17 cellular contexts compared by ENCODE assay signal in the genomic region with DNA sequence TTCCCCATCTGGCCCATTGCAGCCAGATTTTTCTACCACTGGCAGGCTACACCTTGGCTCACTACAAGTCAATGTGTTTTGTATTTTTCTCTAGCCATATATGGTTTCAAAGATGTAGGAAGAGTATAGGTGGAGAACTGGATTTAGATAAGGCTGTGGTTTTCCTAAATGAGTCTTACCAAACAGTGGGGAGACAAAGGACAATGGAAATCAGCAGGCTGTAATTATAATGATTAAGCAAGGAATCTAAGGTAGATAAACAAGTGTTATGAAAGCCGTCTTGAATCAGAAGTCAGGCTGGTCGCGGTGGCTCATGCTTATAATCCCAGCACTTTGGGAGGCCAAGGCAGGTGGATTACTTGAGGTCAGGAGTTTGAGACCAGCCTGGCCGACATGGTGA. TPM values are rescaled to one million over a fixed set of nuclear protein-coding genes. Genes with fewer than 3 reads are reported as not detected.
DNase-seq lines count a peak whose midpoint lies in the region; TF ChIP-seq lines count a peak whose summit lies in the region.
"Had no signal": no experiment of that assay in that cellular context is flagged by ENCODE, and none has a peak within 500 bp of the region (broad histone marks: within the 10 kb centered on the region; RNA-seq: fewer than 3 reads in every experiment).

No MANE protein-coding gene starts in this region.

- no peak overlapping the region for H3K14ac ChIP-seq in neuronal stem cell (ENCODE audit: low read length)

- no peaks in the 10 kb centered on the region for H3K79me1 ChIP-seq in neuronal stem cell (ENCODE audit: low read depth, low read length)

- no peak overlapping the region for H2AK5ac ChIP-seq in neuronal stem cell (ENCODE audit: low read depth, low read length)

- H3K4me2 ChIP-seq in OCI-LY3 (ENCODE audit: low read length) (peak overlapping the region; percentile 82), neuronal stem cell (ENCODE audit: insufficient read depth, low read length, poor library complexity, severe bottlenecking) (no peak overlapping the region)
- H3K4me2 ChIP-seq: A549, BLaER1, KMS-11 had no signal

- no peak overlapping the region for H2BK15ac ChIP-seq in neuronal stem cell (ENCODE audit: low read length)

- no peak overlapping the region for H3K18ac ChIP-seq in neuronal stem cell (ENCODE audit: low read length)

- H2BK120ac ChIP-seq in neuronal stem cell (ENCODE audit: low read depth, low read length): peak overlapping the region; percentile 68

- H3K9ac ChIP-seq in OCI-LY3 (ENCODE audit: low read length) (peak overlapping the region; percentile 81), endodermal cell (ENCODE audit: extremely low read depth, low read length, poor library complexity, severe bottlenecking) (peak overlapping the region; percentile 16), neuronal stem cell (ENCODE audit: low read depth, low read length, poor library complexity) (no peak overlapping the region)
- H3K9ac ChIP-seq: BLaER1, KMS-11 had no signal

- no peak overlapping the region for H2BK5ac ChIP-seq in neuronal stem cell (ENCODE audit: low read length)

- H3K23ac ChIP-seq in neuronal stem cell (ENCODE audit: low read depth, low read length, poor library complexity): no peak overlapping the region

- H3K36me3 ChIP-seq in HEK293 (ENCODE audit: control insufficient read depth in 2 of 2, insufficient read depth in 1 of 2, low read length in 2 of 2): no peaks in the 10 kb centered on the region
- peaks cover 3% of the 10 kb centered on the region for H3K36me3 ChIP-seq in OCI-LY3 (replicated peaks; ENCODE audit: low read depth, low read length)
- no peaks in the 10 kb centered on the region for H3K36me3 ChIP-seq in endodermal cell (ENCODE audit: control insufficient read depth, insufficient read depth, low read length)
- H3K36me3 ChIP-seq in neuronal stem cell (replicated peaks in 1 of 2; ENCODE audit: control insufficient read depth in 2 of 2, insufficient read depth in 2 of 2, low read length in 2 of 2): no peaks in the 10 kb centered on the region
- no peaks in the 10 kb centered on the region for H3K36me3 ChIP-seq in MG63
- H3K36me3 ChIP-seq: BLaER1 had no signal

- no peak overlapping the region for H3K4ac ChIP-seq in neuronal stem cell (ENCODE audit: low read length)

- H4K8ac ChIP-seq in neuronal stem cell (ENCODE audit: low read depth, low read length): no peak overlapping the region

- WGBS in endodermal cell (ENCODE audit: insufficient coverage in 1 of 2, insufficient read length in 1 of 2), 2 experiments: 35 to 43% methylated on average over 3 to 4 of the region's 4 CpGs
- no CpG with 5 or more reads among the region's 4 CpGs for WGBS in neuronal stem cell (ENCODE audit: extremely low coverage in 2 of 2, insufficient read length in 2 of 2, insufficient replicate concordance in 1 of 2), 2 donors

- H2AFZ ChIP-seq in OCI-LY3 (ENCODE audit: low read depth, low read length) (peak overlapping the region; percentile 87), neuronal stem cell (ENCODE audit: low read length) (no peak overlapping the region)

- no peak overlapping the region for H4K91ac ChIP-seq in neuronal stem cell (ENCODE audit: low read depth, low read length, poor library complexity)

- CTCF ChIA-PET in HEK293 (lab: Yijun Ruan, JAX): interaction anchor here (1.0 to 1.5 kb wide), 4 partner anchors 49 to 212 kb away, joined by 4 to 10 read pairs (median 4); no protein-coding TSS in a partner anchor

- TF ChIP-seq CTCF in HEK293 (tag by site-specific recombination; IDR thresholded peaks at IDR 0.05) (no peak), OCI-LY3 (IDR thresholded peaks at IDR 0.05; ENCODE audit: low read depth, low read length) (no peak), endodermal cell (conservative IDR thresholded peaks at IDR 0.05) (no peak)

- no peaks in the 10 kb centered on the region for H3K9me3 ChIP-seq in HEK293 (ENCODE audit: control insufficient read depth, insufficient read depth, low read depth, low read length)
- H3K9me3 ChIP-seq in OCI-LY3 (ENCODE audit: insufficient read depth, low read length): no peaks in the 10 kb centered on the region
- H3K9me3 ChIP-seq in endodermal cell (ENCODE audit: control insufficient read depth, low read length): peaks cover 6% of the 10 kb centered on the region
- no peaks in the 10 kb centered on the region for H3K9me3 ChIP-seq in neuronal stem cell (replicated peaks in 1 of 2; ENCODE audit: control insufficient read depth in 2 of 2, insufficient read depth in 1 of 2, low read depth in 1 of 2, low read length in 2 of 2)
- H3K9me3 ChIP-seq in MG63: no peaks in the 10 kb centered on the region
- H3K9me3 ChIP-seq: A549, BLaER1 had no signal

- POLR2A ChIA-PET in HEK293 (lab: Yijun Ruan, JAX): no interaction called here

- no peak for DNase-seq in endodermal cell
- DNase-seq in neuronal stem cell (ENCODE audit: low spot score): no peak
- no peak for DNase-seq in AG08395 (ENCODE audit: low spot score)
- DNase-seq in MG63: no peak
- no peak for DNase-seq in DMS53 (lab: John Stamatoyannopoulos, UW)
- DNase-seq in NCI-H748 treated with DMSO at 0.1 percent for 48 hours (lab: John Stamatoyannopoulos, UW): no peak
- DNase-seq: CD4-positive, alpha-beta memory T cell; DMS 273 treated with DMSO at 0.1 percent for 48 hours; H9 had no signal

- no peak overlapping the region for H2BK12ac ChIP-seq in neuronal stem cell (ENCODE audit: low read length)

- H3K27ac Mint-ChIP-seq in endodermal cell: peak overlapping the region; percentile 80
- H3K27ac Mint-ChIP-seq: CD14-positive monocyte; CD4-positive, alpha-beta memory T cell; H9 had no signal

- H3K4me3 Mint-ChIP-seq in endodermal cell: no peak overlapping the region
- H3K4me3 Mint-ChIP-seq: CD14-positive monocyte; CD4-positive, alpha-beta memory T cell; H9 had no signal

- H3K4me3 ChIP-seq in HEK293 (ENCODE audit: low read depth, low read length) (no peak overlapping the region), OCI-LY3 (ENCODE audit: low read length) (peak overlapping the region; percentile 87), endodermal cell (ENCODE audit: low read length) (no peak overlapping the region), neuronal stem cell (ENCODE audit: low read length in 2 of 2) (no peak overlapping the region), MG63 (no peak overlapping the region)
- H3K4me3 ChIP-seq: A549, BLaER1 had no signal

- H3K27me3 Mint-ChIP-seq in endodermal cell (ENCODE audit: insufficient read depth): no peaks in the 10 kb centered on the region

- H3K79me2 ChIP-seq in OCI-LY3 (ENCODE audit: low read length): peaks cover 6% of the 10 kb centered on the region; the same call in 1 of the 2 replicates

- H3K27ac ChIP-seq in HEK293 (ENCODE audit: extremely low read depth, low read depth, low read length) (no peak overlapping the region), OCI-LY3 (ENCODE audit: low read length) (peak overlapping the region; percentile 67), endodermal cell (ENCODE audit: low read depth, low read length) (no peak overlapping the region), neuronal stem cell (replicated peaks; ENCODE audit: low read length) (peak overlapping the region; percentile 77)
- H3K27ac ChIP-seq: A549, BLaER1, KMS-11 had no signal

- H3K4me1 Mint-ChIP-seq in endodermal cell: peaks cover 29% of the 10 kb centered on the region
- H3K4me1 Mint-ChIP-seq: CD14-positive monocyte; CD4-positive, alpha-beta memory T cell had no signal

- H3K27me3 ChIP-seq in OCI-LY3 (ENCODE audit: low read depth, low read length) (peaks cover 4% of the 10 kb centered on the region; the same call in 1 of the 2 replicates), endodermal cell (ENCODE audit: control insufficient read depth, insufficient read depth, low read length, poor library complexity, severe bottlenecking) (no peaks in the 10 kb centered on the region), neuronal stem cell (ENCODE audit: control insufficient read depth in 3 of 3, insufficient read depth in 3 of 3, low read depth in 1 of 3, low read length in 3 of 3) (peaks cover 0 to 14% (median 0%) of the 10 kb centered on the region in 3 experiments), MG63 (peaks cover 69% of the 10 kb centered on the region)
- H3K27me3 ChIP-seq: BLaER1 had no signal

- H3K4me1 ChIP-seq in HEK293 (ENCODE audit: control insufficient read depth, insufficient read depth, low read length) (peaks cover under 1% of the 10 kb centered on the region; the same call in 1 of the 2 replicates), OCI-LY3 (ENCODE audit: low read length) (peaks cover 15% of the 10 kb centered on the region), endodermal cell (ENCODE audit: control insufficient read depth, insufficient read depth, low read length) (peaks cover 23% of the 10 kb centered on the region), neuronal stem cell (ENCODE audit: control insufficient read depth in 2 of 2, insufficient read depth in 1 of 2, low read depth in 1 of 2, low read length in 2 of 2) (peaks cover 0 to 5% of the 10 kb centered on the region in 2 donors)
- H3K4me1 ChIP-seq: A549, BLaER1 had no signal

- no peaks in the 10 kb centered on the region for H3K9me3 Mint-ChIP-seq in endodermal cell
- H3K9me3 Mint-ChIP-seq: CD4-positive, alpha-beta memory T cell; H9 had no signal

- H3K36me3 Mint-ChIP-seq in endodermal cell (ENCODE audit: low read depth): no peaks in the 10 kb centered on the region
- H3K36me3 Mint-ChIP-seq: CD14-positive monocyte; CD4-positive, alpha-beta memory T cell had no signal

- H4K20me1 ChIP-seq in OCI-LY3 (ENCODE audit: insufficient read depth, low read length): no peaks in the 10 kb centered on the region
- H4K20me1 ChIP-seq: BLaER1 had no signal

TF ChIP-seq in HEK293, 187 proteins besides CTCF, POLR2A, EP300 and RAD21:
- TF ChIP-seq BCL11A (tag by site-specific recombination; IDR thresholded peaks at IDR 0.05; ENCODE audit: low read depth) (no peak), SCRT2 (tag by site-specific recombination; IDR thresholded peaks at IDR 0.05) (0 out of 2 replicates have a peak, but pooled peaks have one; percentile 4), SP7 (tag by site-specific recombination; IDR thresholded peaks at IDR 0.05) (peak; percentile 89)
TF ChIP-seq in HEK293: peak in this region for 2.

RNA-seq across cellular contexts. Expression of a gene that starts 11.2 kb away (rescaled TPM):
- total RNA-seq in endodermal cell: not detected
- polyA plus RNA-seq in endodermal cell (2013, experiment 1 of 2): not detected
- not detected for polyA plus RNA-seq in endodermal cell (2013, experiment 2 of 2)
- not detected for polyA plus RNA-seq in neuronal stem cell (2013, experiment 1 of 2)
- polyA plus RNA-seq in neuronal stem cell (2013, experiment 2 of 2): not detected
- not detected in 2 replicates for total RNA-seq in MG63 (2014; rRNA removed; shearing (Covaris generic); ENCODE audit: low replicate concordance)
- total RNA-seq: CD4-positive, alpha-beta memory T cell; H1; H9; HT1080 had no signal
- polyA plus RNA-seq: CD14-positive monocyte; CD4-positive, alpha-beta memory T cell; H1 had no signal

RNA-seq across cellular contexts. Expression of a gene that starts 56.1 kb away (rescaled TPM):
- total RNA-seq in endodermal cell: 10 to 100 TPM; 41.6 to 71.9 TPM
- 19.4 TPM for polyA plus RNA-seq in endodermal cell (2013, experiment 1 of 2)
- polyA plus RNA-seq in endodermal cell (2013, experiment 2 of 2): 18.3 TPM
- polyA plus RNA-seq in neuronal stem cell (2013, experiment 1 of 2): 26.2 TPM
- 28.6 TPM for polyA plus RNA-seq in neuronal stem cell (2013, experiment 2 of 2)
- not detected in 2 replicates for total RNA-seq in MG63 (2014; rRNA removed; shearing (Covaris generic); ENCODE audit: low replicate concordance)
- total RNA-seq: CD4-positive, alpha-beta memory T cell; HT1080 had no signal
- polyA plus RNA-seq: A549; CD14-positive monocyte; CD4-positive, alpha-beta memory T cell had no signal

Comparison
In these comparisons a context has a peak if more than half of its experiments do, and no peak if none do; other contexts are left out.
1. H3K27ac ChIP-seq: peak in OCI-LY3 (single experiment) and neuronal stem cell (single experiment); none in HEK293 (single experiment) and endodermal cell (single experiment).
2. RNA of a gene that starts 56.1 kb away (total RNA-seq): 41.6 to 71.9 TPM in endodermal cell; not detected in MG63; every median in the first group is over 10 times any median in the second.